24 cellular contexts compared by ENCODE assay signal in the genomic region with DNA sequence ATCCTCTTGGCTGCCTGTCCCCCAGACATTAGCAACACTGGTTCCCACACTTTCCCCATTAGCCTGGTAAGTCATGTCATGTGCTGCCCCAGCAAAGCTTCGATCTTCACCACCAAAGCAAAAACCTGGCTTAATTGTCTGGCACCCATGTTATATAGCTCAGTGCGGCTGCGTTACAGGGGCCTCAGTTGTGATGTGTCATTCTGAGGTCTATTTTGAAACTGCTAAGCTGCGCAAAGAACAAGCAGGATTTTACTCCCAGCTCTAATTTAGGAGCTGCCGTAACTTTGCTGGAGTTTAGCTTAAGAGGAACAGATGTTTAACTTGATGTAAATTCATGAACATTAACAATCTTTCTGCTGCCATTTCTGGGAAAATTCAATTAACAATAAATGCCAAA.
"Had no signal": no experiment of that assay in that cellular context is flagged by ENCODE, and none has a peak within 500 bp of the region (broad histone marks: within the 10 kb centered on the region; RNA-seq: fewer than 3 reads in every experiment).

No MANE protein-coding gene starts in this region.

- DNase-seq: activated CD4-positive, alpha-beta T cell treated with anti-CD3 and anti-CD28 coated beads, Interleukin-2, amount 10 ng/mL, durations not matched to agents 24 days and 14 days; activated CD4-positive, alpha-beta T cell treated with anti-CD3 and anti-CD28 coated beads, Interleukin-2, amount 50 U/mL, for 4 hours; activated CD8-positive, alpha-beta T cell treated with anti-CD3 and anti-CD28 coated beads for 36 hours; activated gamma-delta T cell treated with Interleukin-2 at 50 U/mL for 16 hours; activated naive CD4-positive, alpha-beta T cell treated with anti-CD3 and anti-CD28 coated beads for 36 hours; activated T-cell treated with anti-CD3 and anti-CD28 coated beads, Interleukin-2, amount 50 U/mL, for 24 hours; Karpas-422; KBM-7; NCI-H1048; NCI-H1105 treated with DMSO at 0.1 percent for 48 hours; NCI-H1436 treated with DMSO at 0.1 percent for 48 hours; NCI-H1694 treated with DMSO at 0.1 percent for 48 hours; NCI-H2029; NCI-H345; NCI-H524 treated with DMSO at 0.1 percent for 48 hours; SHP77; SJCRH30 had no signal

- H3K36me3 ChIP-seq: cardiac muscle cell, SJCRH30 had no signal

- H3K9me3 Mint-ChIP-seq: activated CD4-positive, alpha-beta T cell treated with anti-CD3 and anti-CD28 coated beads, Interleukin-2, amount 10 ng/mL, durations not matched to agents 24 days and 14 days; activated CD8-positive, alpha-beta T cell treated with anti-CD3 and anti-CD28 coated beads for 36 hours; activated naive CD4-positive, alpha-beta T cell treated with anti-CD3 and anti-CD28 coated beads for 36 hours; activated naive CD4-positive, alpha-beta T cell treated with anti-CD3 and anti-CD28 coated beads, Interleukin-2, amount 50 U/mL, for 72 hours; activated T-cell treated with anti-CD3 and anti-CD28 coated beads, Interleukin-2, amount 50 U/mL, for 24 hours; activated T-helper 2 cell treated with anti-CD3 and anti-CD28 coated beads, Interferon-gamma antibody, Interleukin-2, Interleukin-4, amounts not matched to agents 10 μg/mL and 5 μg/mL and 100 μg/mL, durations not matched to agents 14 hours and 24 hours and 36 hours; T-helper 1 cell treated with Interleukin-12 subunit alpha and Interleukin-12 subunit beta and Interleukin-4 antibody, amounts not matched to agents 30 μg/mL and 1 μg/mL, for 36 hours; T-helper 2 cell treated with Interferon-gamma antibody and Interleukin-4, amounts not matched to agents 5 μg/mL and 100 μg/mL, for 36 hours had no signal

- H3K27ac Mint-ChIP-seq: activated CD4-positive, alpha-beta T cell treated with anti-CD3 and anti-CD28 coated beads, Interleukin-2, amount 10 ng/mL, durations not matched to agents 24 days and 14 days; activated CD8-positive, alpha-beta T cell treated with anti-CD3 and anti-CD28 coated beads for 36 hours; activated naive CD4-positive, alpha-beta T cell treated with anti-CD3 and anti-CD28 coated beads for 36 hours; activated T-cell treated with anti-CD3 and anti-CD28 coated beads, Interleukin-2, amount 50 U/mL, for 24 hours; activated T-helper 2 cell treated with anti-CD3 and anti-CD28 coated beads, Interferon-gamma antibody, Interleukin-2, Interleukin-4, amounts not matched to agents 10 μg/mL and 5 μg/mL and 100 μg/mL, durations not matched to agents 14 hours and 24 hours and 36 hours; T-helper 1 cell treated with Interleukin-12 subunit alpha and Interleukin-12 subunit beta and Interleukin-4 antibody, amounts not matched to agents 30 μg/mL and 1 μg/mL, for 36 hours; T-helper 2 cell treated with Interferon-gamma antibody and Interleukin-4, amounts not matched to agents 5 μg/mL and 100 μg/mL, for 36 hours had no signal

- H3K27me3 Mint-ChIP-seq: activated CD4-positive, alpha-beta T cell treated with anti-CD3 and anti-CD28 coated beads, Interleukin-2, amount 10 ng/mL, durations not matched to agents 24 days and 14 days; activated CD8-positive, alpha-beta T cell treated with anti-CD3 and anti-CD28 coated beads for 36 hours; activated T-cell treated with anti-CD3 and anti-CD28 coated beads, Interleukin-2, amount 50 U/mL, for 24 hours had no signal

- H3K27me3 ChIP-seq: cardiac muscle cell, SJCRH30 had no signal

- H3K4me3 ChIP-seq: cardiac muscle cell, SJCRH30, SK-N-MC had no signal

- H3K4me3 Mint-ChIP-seq: activated CD4-positive, alpha-beta T cell treated with anti-CD3 and anti-CD28 coated beads, Interleukin-2, amount 10 ng/mL, durations not matched to agents 24 days and 14 days; activated CD8-positive, alpha-beta T cell treated with anti-CD3 and anti-CD28 coated beads for 36 hours; activated naive CD4-positive, alpha-beta T cell treated with anti-CD3 and anti-CD28 coated beads for 36 hours; activated T-cell treated with anti-CD3 and anti-CD28 coated beads, Interleukin-2, amount 50 U/mL, for 24 hours; T-helper 1 cell treated with Interleukin-12 subunit alpha and Interleukin-12 subunit beta and Interleukin-4 antibody, amounts not matched to agents 30 μg/mL and 1 μg/mL, for 36 hours; T-helper 2 cell treated with Interferon-gamma antibody and Interleukin-4, amounts not matched to agents 5 μg/mL and 100 μg/mL, for 36 hours had no signal

- H3K27ac ChIP-seq: cardiac muscle cell, SJCRH30, SK-N-MC had no signal

- ATAC-seq: activated CD8-positive, alpha-beta T cell treated with anti-CD3 and anti-CD28 coated beads for 36 hours; activated naive CD4-positive, alpha-beta T cell treated with anti-CD3 and anti-CD28 coated beads, Interleukin-2, amount 50 U/mL, for 72 hours; Panc1 had no signal

- H3K36me3 Mint-ChIP-seq: activated naive CD4-positive, alpha-beta T cell treated with anti-CD3 and anti-CD28 coated beads, Interleukin-2, amount 50 U/mL, for 72 hours had no signal
